In the genomic region with DNA sequence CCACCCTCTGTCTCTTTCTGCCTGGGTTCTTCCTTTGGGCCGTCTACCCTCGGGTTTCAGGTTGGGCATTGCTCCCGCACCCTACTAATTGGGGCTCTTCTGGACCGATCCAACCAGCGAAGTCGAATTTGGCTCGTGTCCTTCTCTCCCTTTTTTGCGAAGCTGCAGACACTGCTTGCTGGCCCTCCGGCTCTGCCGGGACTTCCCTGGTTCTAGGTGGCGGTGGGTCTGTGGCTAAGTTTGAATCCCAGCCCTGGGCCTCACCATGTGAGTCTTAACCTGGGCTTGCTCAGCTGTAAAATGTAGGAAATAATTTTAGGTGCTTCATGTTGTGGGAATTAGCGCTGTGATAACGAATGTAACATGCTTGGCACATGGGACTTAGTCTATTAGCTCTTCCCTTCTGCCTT, we compare ENCODE assay signal across 13 cellular contexts. TPM values are rescaled to one million over a fixed set of nuclear protein-coding genes. Genes with fewer than 3 reads are reported as not detected.
DNase-seq lines count a peak whose midpoint lies in the region; ATAC-seq and TF ChIP-seq lines count a peak whose summit lies in the region.
"Had no signal": no experiment of that assay in that cellular context is flagged by ENCODE, and none has a peak within 500 bp of the region (broad histone marks: within the 10 kb centered on the region; RNA-seq: fewer than 3 reads in every experiment).

No MANE protein-coding gene starts in this region.

- H3K36me3 Mint-ChIP-seq in activated CD4-positive, alpha-beta T cell treated with anti-CD3 and anti-CD28 coated beads, Interleukin-2, amount 10 ng/mL, durations not matched to agents 24 days and 14 days (ENCODE audit: low read depth) = no peaks in the 10 kb centered on the region

- H4K20me1 ChIP-seq in BLaER1 = peaks cover 21% of the 10 kb centered on the region; the same call in 1 of the 2 replicates

- H3K9ac ChIP-seq in BLaER1 = peak overlapping the region; percentile 63; the same call in 1 of the 2 replicates
- 0 out of 2 replicates have a peak overlapping the region, but pooled peaks have one; percentile 8 for H3K9ac ChIP-seq in HUES64 (ENCODE audit: low read depth, low read length)

- H3K4me1 ChIP-seq in BLaER1 = peaks cover 64% of the 10 kb centered on the region
- peaks cover 56% of the 10 kb centered on the region for H3K4me1 ChIP-seq in HUES64 (ENCODE audit: insufficient read depth, low read length)
- H3K4me1 ChIP-seq in heart right ventricle = peaks cover 0 to 43% (median 20%) of the 10 kb centered on the region in 9 donors
- peaks cover 13% of the 10 kb centered on the region for H3K4me1 ChIP-seq in psoas muscle

- H3K27ac Mint-ChIP-seq in activated CD4-positive, alpha-beta T cell treated with anti-CD3 and anti-CD28 coated beads, Interleukin-2, amount 10 ng/mL, durations not matched to agents 24 days and 14 days = no peak overlapping the region

- DNase-seq in heart right ventricle = no peak
- DNase-seq in psoas muscle = no peak
- DNase-seq in LoVo (ENCODE audit: low spot score) = no peak
- DNase-seq in activated CD4-positive, alpha-beta T cell treated with anti-CD3 and anti-CD28 coated beads, Interleukin-2, amount 10 ng/mL, durations not matched to agents 24 days and 14 days = no peak
- no peak for DNase-seq in cortex of kidney (lab: John Stamatoyannopoulos, UW)
- DNase-seq: foreskin melanocyte, NCI-H2029, SJCRH30, WERI-Rb-1 had no signal

- H3K4me3 ChIP-seq in BLaER1 (peak overlapping the region; percentile 67), HUES64 (ENCODE audit: low read length) (peak overlapping the region; percentile 52), heart right ventricle (peak overlapping the region in 8 of 10 donors; percentile 39 to 67 (median 62)), psoas muscle (peak overlapping the region; percentile 70)

- ATAC-seq in heart right ventricle = peak in 1 of 8 donors; percentile 4
- no peak for ATAC-seq in psoas muscle
- ATAC-seq in HG03442 (IDR thresholded peaks at IDR 0.05; ENCODE audit: unreplicated experiment) = no peak

- 29% methylated on average over 13 of the region's 13 CpGs for WGBS in HUES64
- 36 to 58% methylated on average over 13 of the region's 13 CpGs for WGBS in heart right ventricle, 2 donors
- 64 to 65% (median 64%) methylated on average over 13 of the region's 13 CpGs for WGBS in psoas muscle, 3 donors

- peaks cover 95% of the 10 kb centered on the region for H3K27me3 ChIP-seq in BLaER1
- H3K27me3 ChIP-seq in HUES64 (ENCODE audit: insufficient read depth, low read length) = peaks cover 89% of the 10 kb centered on the region
- H3K27me3 ChIP-seq in heart right ventricle = peaks cover 4 to 84% (median 33%) of the 10 kb centered on the region in 7 donors
- peaks cover 0 to 51% (median 19%) of the 10 kb centered on the region in 3 donors for H3K27me3 ChIP-seq in psoas muscle (ENCODE audit: insufficient read depth in 3 of 3, low read length in 2 of 3)

- H3K4me2 ChIP-seq in BLaER1 = peak overlapping the region; percentile 96

- H3K9me3 ChIP-seq in BLaER1 = no peaks in the 10 kb centered on the region
- no peaks in the 10 kb centered on the region for H3K9me3 ChIP-seq in HUES64 (ENCODE audit: insufficient read depth, low read depth, low read length)
- no peaks in the 10 kb centered on the region for H3K9me3 ChIP-seq in heart right ventricle
- H3K9me3 ChIP-seq in psoas muscle = no peaks in the 10 kb centered on the region
- H3K9me3 ChIP-seq: SJCRH30 had no signal

- H3K9me3 Mint-ChIP-seq in activated CD4-positive, alpha-beta T cell treated with anti-CD3 and anti-CD28 coated beads, Interleukin-2, amount 10 ng/mL, durations not matched to agents 24 days and 14 days = no peaks in the 10 kb centered on the region

- H3K4me1 Mint-ChIP-seq in activated CD4-positive, alpha-beta T cell treated with anti-CD3 and anti-CD28 coated beads, Interleukin-2, amount 10 ng/mL, durations not matched to agents 24 days and 14 days = peaks cover 27% of the 10 kb centered on the region

- TF ChIP-seq CTCF in heart right ventricle (IDR thresholded peaks at IDR 0.05) (no peak), psoas muscle (IDR thresholded peaks at IDR 0.05) (no peak)

- H3K27ac ChIP-seq in BLaER1 (no peak overlapping the region), HUES64 (ENCODE audit: low read depth, low read length) (no peak overlapping the region), heart right ventricle (peak overlapping the region in 6 of 10 donors; percentile 28 to 66 (median 62)), psoas muscle (no peak overlapping the region)
- H3K27ac ChIP-seq: SJCRH30, WERI-Rb-1 had no signal

- no peaks in the 10 kb centered on the region for H3K36me3 ChIP-seq in BLaER1
- no peaks in the 10 kb centered on the region for H3K36me3 ChIP-seq in HUES64 (ENCODE audit: insufficient read depth, low read length)
- H3K36me3 ChIP-seq in heart right ventricle = no peaks in the 10 kb centered on the region
- H3K36me3 ChIP-seq in psoas muscle (ENCODE audit: insufficient read depth in 1 of 2, low read depth in 1 of 2) = no peaks in the 10 kb centered on the region
- H3K36me3 ChIP-seq: SJCRH30, WERI-Rb-1 had no signal

- intact Hi-C loops in heart right ventricle (cut with DNase I) = no loop called here
- intact Hi-C loops in psoas muscle (cut with DNase I) = no loop called here
- intact Hi-C loops in activated CD4-positive, alpha-beta T cell treated with anti-CD3 and anti-CD28 coated beads, Interleukin-2, amount 10 ng/mL, durations not matched to agents 24 days and 14 days (cut with micrococcal nuclease) = no loop called here

- no peak overlapping the region for H3K4me3 Mint-ChIP-seq in activated CD4-positive, alpha-beta T cell treated with anti-CD3 and anti-CD28 coated beads, Interleukin-2, amount 10 ng/mL, durations not matched to agents 24 days and 14 days

- peaks cover 5% of the 10 kb centered on the region for H3K27me3 Mint-ChIP-seq in activated CD4-positive, alpha-beta T cell treated with anti-CD3 and anti-CD28 coated beads, Interleukin-2, amount 10 ng/mL, durations not matched to agents 24 days and 14 days

RNA-seq across cellular contexts. Expression of a gene that starts 0.4 kb away (rescaled TPM):
- polyA plus RNA-seq in HUES64 (2013, experiment 1 of 2) = not detected
- polyA plus RNA-seq in HUES64 (2013, experiment 2 of 2) = not detected
- total RNA-seq in heart right ventricle (1 to 10 TPM in 8 of 10 donors, under 1 TPM in 1, not detected in 1; 0.80 to 3.6 (median 2.9) TPM), psoas muscle (not detected)
- polyA plus RNA-seq in heart right ventricle (1 to 10 TPM in 1 of 2 donors, under 1 TPM in 1; 0.16 to 1.7 TPM), psoas muscle (not detected)
- not detected in 2 replicates for total RNA-seq in activated CD4-positive, alpha-beta T cell treated with anti-CD3 and anti-CD28 coated beads, Interleukin-2, amount 10 ng/mL, durations not matched to agents 24 days and 14 days
- total RNA-seq: left lobe of liver, SJCRH30 had no signal

RNA-seq across cellular contexts. Expression of a gene that starts 24.9 kb away (rescaled TPM):
- polyA plus RNA-seq in HUES64 (2013, experiment 1 of 2) = 12.8 TPM
- 20.5 TPM for polyA plus RNA-seq in HUES64 (2013, experiment 2 of 2)
- total RNA-seq in heart right ventricle (100 to 1,000 TPM; 183 to 264 (median 199) TPM), psoas muscle (100 to 1,000 TPM; 180 to 255 (median 189) TPM)
- polyA plus RNA-seq in heart right ventricle (100 to 1,000 TPM; 105 to 128 TPM), psoas muscle (100 to 1,000 TPM in 2 of 3 donors, 10 to 100 TPM in 1; 41.1 to 125 (median 124) TPM)
- total RNA-seq in activated CD4-positive, alpha-beta T cell treated with anti-CD3 and anti-CD28 coated beads, Interleukin-2, amount 10 ng/mL, durations not matched to agents 24 days and 14 days = 14.5 and 15.2 TPM in 2 replicates

Comparison
In these comparisons a context has a peak if more than half of its experiments do, and no peak if none do; other contexts are left out.
1. H3K27ac ChIP-seq: peak in heart right ventricle (6 of 10); none in BLaER1 (single experiment), HUES64 (single experiment) and psoas muscle (single experiment).
2. RNA of a gene that starts 24.9 kb away (total RNA-seq): 183 to 264 TPM in heart right ventricle and 180 to 255 TPM in psoas muscle; 14.5 to 15.2 TPM in activated CD4-positive, alpha-beta T cell treated with anti-CD3 and anti-CD28 coated beads, Interleukin-2, amount 10 ng/mL, durations not matched to agents 24 days and 14 days; every median in the first group is over 10 times any median in the second.
3. Peak in every context shown above with its lines, with median percentiles within 50 percentile points of each other: H3K4me3 ChIP-seq.